Comparison of ENCODE assay signal across 8 cellular contexts in the genomic region with DNA sequence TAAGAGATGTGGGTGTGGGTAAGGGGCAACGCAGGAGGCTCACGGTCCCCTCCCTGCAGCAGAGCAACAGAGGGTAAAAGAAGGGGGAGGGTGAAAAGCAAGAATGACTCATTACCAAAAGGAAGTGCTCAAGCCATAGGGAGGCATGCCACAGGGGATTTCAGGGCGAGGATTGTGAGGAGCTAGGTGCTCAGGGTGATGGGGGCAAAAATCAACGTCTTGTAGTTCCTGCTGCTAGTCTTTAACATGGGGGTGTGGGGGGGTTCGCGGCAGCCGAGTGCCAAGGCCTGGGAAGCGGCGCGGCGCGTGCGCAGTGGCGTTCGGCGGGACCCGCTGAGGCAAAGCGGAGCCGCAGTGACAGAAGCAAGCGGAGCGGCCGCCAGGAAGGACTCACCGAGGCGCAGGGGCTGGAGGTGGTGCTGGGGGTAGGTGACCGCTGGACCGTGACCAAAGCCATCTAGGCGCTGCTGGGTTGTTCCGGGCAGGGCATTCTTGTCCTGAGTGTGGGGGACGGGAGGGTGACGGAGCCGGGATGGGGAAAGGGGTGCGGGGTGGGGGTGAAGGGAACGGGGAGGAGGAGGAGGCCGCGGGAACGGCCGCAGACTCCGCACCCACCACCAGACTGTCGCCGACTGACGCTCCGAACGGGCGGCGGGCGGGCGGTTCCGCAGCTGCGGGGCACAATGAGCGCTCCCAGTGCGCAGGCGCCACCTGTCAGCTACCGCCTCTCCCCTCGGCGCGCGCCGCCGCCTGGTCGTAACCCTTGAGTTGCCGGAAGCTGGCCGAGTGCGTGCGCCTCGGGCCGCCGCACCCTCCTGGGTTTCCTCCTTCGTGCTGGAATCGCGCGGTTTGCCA. TPM values are rescaled to one million over a fixed set of nuclear protein-coding genes. Genes with fewer than 3 reads are reported as not detected.
DNase-seq lines count a peak whose midpoint lies in the region; ATAC-seq and TF ChIP-seq lines count a peak whose summit lies in the region.

A gene with protein sequence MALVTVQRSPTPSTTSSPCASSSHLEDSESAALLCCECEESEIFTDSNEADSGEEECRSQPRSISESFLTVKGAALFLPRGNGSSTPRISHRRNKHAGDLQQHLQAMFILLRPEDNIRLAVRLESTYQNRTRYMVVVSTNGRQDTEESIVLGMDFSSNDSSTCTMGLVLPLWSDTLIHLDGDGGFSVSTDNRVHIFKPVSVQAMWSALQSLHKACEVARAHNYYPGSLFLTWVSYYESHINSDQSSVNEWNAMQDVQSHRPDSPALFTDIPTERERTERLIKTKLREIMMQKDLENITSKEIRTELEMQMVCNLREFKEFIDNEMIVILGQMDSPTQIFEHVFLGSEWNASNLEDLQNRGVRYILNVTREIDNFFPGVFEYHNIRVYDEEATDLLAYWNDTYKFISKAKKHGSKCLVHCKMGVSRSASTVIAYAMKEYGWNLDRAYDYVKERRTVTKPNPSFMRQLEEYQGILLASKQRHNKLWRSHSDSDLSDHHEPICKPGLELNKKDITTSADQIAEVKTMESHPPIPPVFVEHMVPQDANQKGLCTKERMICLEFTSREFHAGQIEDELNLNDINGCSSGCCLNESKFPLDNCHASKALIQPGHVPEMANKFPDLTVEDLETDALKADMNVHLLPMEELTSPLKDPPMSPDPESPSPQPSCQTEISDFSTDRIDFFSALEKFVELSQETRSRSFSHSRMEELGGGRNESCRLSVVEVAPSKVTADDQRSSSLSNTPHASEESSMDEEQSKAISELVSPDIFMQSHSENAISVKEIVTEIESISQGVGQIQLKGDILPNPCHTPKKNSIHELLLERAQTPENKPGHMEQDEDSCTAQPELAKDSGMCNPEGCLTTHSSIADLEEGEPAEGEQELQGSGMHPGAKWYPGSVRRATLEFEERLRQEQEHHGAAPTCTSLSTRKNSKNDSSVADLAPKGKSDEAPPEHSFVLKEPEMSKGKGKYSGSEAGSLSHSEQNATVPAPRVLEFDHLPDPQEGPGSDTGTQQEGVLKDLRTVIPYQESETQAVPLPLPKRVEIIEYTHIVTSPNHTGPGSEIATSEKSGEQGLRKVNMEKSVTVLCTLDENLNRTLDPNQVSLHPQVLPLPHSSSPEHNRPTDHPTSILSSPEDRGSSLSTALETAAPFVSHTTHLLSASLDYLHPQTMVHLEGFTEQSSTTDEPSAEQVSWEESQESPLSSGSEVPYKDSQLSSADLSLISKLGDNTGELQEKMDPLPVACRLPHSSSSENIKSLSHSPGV (N-terminal part only) (minus strand): TSS at position 685 of the 855 bp plus-strand sequence. CDS start 228 bp downstream, at position 457.

- no peak for TF ChIP-seq POLR2A in ovary (IDR thresholded peaks at IDR 0.05)

- ATAC-seq in activated naive CD4-positive, alpha-beta T cell treated with anti-CD3 and anti-CD28 coated beads, Interleukin-2, amount 50 U/mL, for 72 hours, result peak; percentile 84 to 85

- H3K4me1 Mint-ChIP-seq in glutamatergic neuron (ENCODE audit: low read depth, unreplicated experiment), result peaks cover 12% of the 10 kb centered on the region

- peaks cover 5 to 13% of the 10 kb centered on the region in 2 donors for H3K36me3 Mint-ChIP-seq in activated naive CD4-positive, alpha-beta T cell treated with anti-CD3 and anti-CD28 coated beads, Interleukin-2, amount 50 U/mL, for 72 hours
- no peaks in the 10 kb centered on the region for H3K36me3 Mint-ChIP-seq in glutamatergic neuron (ENCODE audit: unreplicated experiment)

- TF ChIP-seq CTCF in HFF-Myc (IDR thresholded peaks at IDR 0.05; ENCODE audit: low read depth, low read length, missing control alignments), result no peak
- no peak for TF ChIP-seq CTCF in glutamatergic neuron (IDR thresholded peaks at IDR 0.05; ENCODE audit: partially characterized antibody, unreplicated experiment)
- no peak for TF ChIP-seq CTCF in ovary (IDR thresholded peaks at IDR 0.05)

- WGBS in ovary, 3 donors, result 0 to 1% (median 0%) methylated on average over 56 to 71 of the region's 71 CpGs
- WGBS in thymus, result under 1% methylated on average over 71 of the region's 71 CpGs

- no peaks in the 10 kb centered on the region for H3K27me3 ChIP-seq in ovary
- no peaks in the 10 kb centered on the region for H3K27me3 ChIP-seq in thymus (ENCODE audit: control insufficient read depth, insufficient read depth)

- peak within 1 kb of the TSS; percentile 7 to 54 for H3K27ac ChIP-seq in ovary
- peak within 1 kb of the TSS; percentile 96 for H3K27ac ChIP-seq in thymus (ENCODE audit: low read depth)

- peak within 1 kb of the TSS; percentile 80 for H3K4me3 ChIP-seq in HFF-Myc (replicated peaks; ENCODE audit: low read depth, low read length)
- peak within 1 kb of the TSS; percentile 75 for H3K4me3 ChIP-seq in ovary
- peak within 1 kb of the TSS; percentile 100 for H3K4me3 ChIP-seq in thymus (ENCODE audit: low read length)

- H3K4me3 Mint-ChIP-seq in glutamatergic neuron (ENCODE audit: unreplicated experiment), result no peak within 1 kb of the TSS

- H3K36me3 ChIP-seq in ovary (no peaks in the 10 kb centered on the region), thymus (ENCODE audit: control insufficient read depth, insufficient read depth) (no peaks in the 10 kb centered on the region)

- peak within 1 kb of the TSS in 1 of 2 donors; percentile 99 for H3K27ac Mint-ChIP-seq in activated naive CD4-positive, alpha-beta T cell treated with anti-CD3 and anti-CD28 coated beads, Interleukin-2, amount 50 U/mL, for 72 hours
- H3K27ac Mint-ChIP-seq in glutamatergic neuron (ENCODE audit: unreplicated experiment), result no peak within 1 kb of the TSS

- H3K9me3 Mint-ChIP-seq in activated naive CD4-positive, alpha-beta T cell treated with anti-CD3 and anti-CD28 coated beads, Interleukin-2, amount 50 U/mL, for 72 hours, result no peaks in the 10 kb centered on the region
- H3K9me3 Mint-ChIP-seq in glutamatergic neuron (ENCODE audit: unreplicated experiment), result peaks cover 7% of the 10 kb centered on the region

- intact Hi-C loops in ovary (cut with DNase I), result loop anchor here (5.0 to 10.0 kb wide), 4 partner anchors 122 to 345 kb away; partner anchors contain the start of gene GIT1 (in 1 of the 4)

- peaks cover 8% of the 10 kb centered on the region for H3K27me3 Mint-ChIP-seq in glutamatergic neuron (ENCODE audit: unreplicated experiment)

- H3K9me3 ChIP-seq in ovary (no peaks in the 10 kb centered on the region), thymus (ENCODE audit: control insufficient read depth) (no peaks in the 10 kb centered on the region)

- H3K4me1 ChIP-seq in ovary (ENCODE audit: insufficient read depth) (peaks cover 1% of the 10 kb centered on the region), thymus (ENCODE audit: control insufficient read depth, insufficient read depth, low read length) (peaks cover 11% of the 10 kb centered on the region)

- no peak for TF ChIP-seq EP300 in ovary (IDR thresholded peaks at IDR 0.05)

- peak; percentile 60 for DNase-seq in GF-D8 (lab: John Stamatoyannopoulos, UW)
- DNase-seq in HFF-Myc (ENCODE audit: extremely low read depth, low read depth), result peak; percentile 33
- DNase-seq in NCI-H1105 treated with DMSO at 0.1 percent for 48 hours (lab: John Stamatoyannopoulos, UW), result peak; percentile 92
- DNase-seq in SKM-1 (lab: John Stamatoyannopoulos, UW; ENCODE audit: unreplicated experiment), result peak; percentile 80
- peak; percentile 84 to 89 for DNase-seq in activated naive CD4-positive, alpha-beta T cell treated with anti-CD3 and anti-CD28 coated beads, Interleukin-2, amount 50 U/mL, for 72 hours (ENCODE audit: low spot score in 2 of 2)
- peak; percentile 94 for DNase-seq in glutamatergic neuron
- DNase-seq in ovary, result peak; percentile 69 to 86 (median 81)

RNA-seq across cellular contexts. Expression of the gene that starts here (rescaled TPM):
- total RNA-seq in activated naive CD4-positive, alpha-beta T cell treated with anti-CD3 and anti-CD28 coated beads, Interleukin-2, amount 50 U/mL, for 72 hours, result 10 to 100 TPM; 43.6 to 62.2 TPM
- total RNA-seq in glutamatergic neuron (ENCODE audit: unreplicated experiment), result 46.5 TPM
- 10 to 100 TPM in 4 of 7 donors, 1 to 10 TPM in 3; 7.3 to 13.0 (median 11.8) TPM for total RNA-seq in ovary
- polyA plus RNA-seq in ovary, result 10 to 100 TPM in 1 of 2 donors, 1 to 10 TPM in 1; 4.2 to 12.5 TPM
- 25.4 TPM for polyA plus RNA-seq in thymus

Comparison
In these comparisons a context has a peak if more than half of its experiments do, and no peak if none do; other contexts are left out.
1. Peak in every context shown above with its lines: DNase-seq, ATAC-seq, H3K4me3 ChIP-seq and H3K27ac ChIP-seq.
2. DNase-seq: peak in every context shown above with its lines; median percentile 94 in glutamatergic neuron; 92 in NCI-H1105 treated with DMSO at 0.1 percent for 48 hours; 86 in activated naive CD4-positive, alpha-beta T cell treated with anti-CD3 and anti-CD28 coated beads, Interleukin-2, amount 50 U/mL, for 72 hours; 81 in ovary; 80 in SKM-1; 60 in GF-D8; 33 in HFF-Myc.